In the genomic region with DNA sequence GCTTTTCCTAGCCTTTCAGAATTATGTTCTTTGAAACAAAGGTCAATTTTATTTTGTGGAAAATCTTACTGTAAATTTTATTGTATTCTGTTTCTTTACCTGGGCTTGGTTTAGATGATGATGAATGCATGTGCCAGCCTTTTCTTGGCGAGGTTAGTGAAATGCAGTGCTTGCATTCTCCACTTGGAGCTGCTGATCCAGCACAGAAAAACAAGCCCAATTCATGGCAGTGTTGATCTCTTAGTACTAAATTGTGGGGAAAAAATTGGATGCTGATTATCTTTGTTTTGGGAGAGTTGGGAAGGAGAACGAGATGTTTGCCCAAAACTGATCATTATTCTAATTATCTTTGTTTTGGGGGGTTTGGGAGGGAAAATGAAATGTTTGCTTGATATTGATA, we compare ENCODE assay signal across 8 cellular contexts. TPM values are rescaled to one million over a fixed set of nuclear protein-coding genes. Genes with fewer than 3 reads are reported as not detected.
DNase-seq lines count a peak whose midpoint lies in the region; ATAC-seq, FAIRE-seq and TF ChIP-seq lines count a peak whose summit lies in the region.

No MANE protein-coding gene starts in this region.

- H4K20me1 ChIP-seq in keratinocyte (ENCODE audit: control insufficient read depth, extremely low read depth, insufficient read depth, low read length) = no peaks in the 10 kb centered on the region

- no peak for TF ChIP-seq POLR2A in A549 (IDR thresholded peaks at IDR 0.05; ENCODE audit: low read length)

- no peaks in the 10 kb centered on the region for H3K36me3 ChIP-seq in keratinocyte (ENCODE audit: control insufficient read depth in 2 of 2, extremely low read depth in 1 of 2, insufficient read depth in 2 of 2, low read length in 2 of 2)

- H3K4me1 ChIP-seq in A549 (peaks cover 12% of the 10 kb centered on the region; the same call in 1 of the 3 replicates), keratinocyte (ENCODE audit: control insufficient read depth, extremely low read depth, insufficient read depth, low read length) (peaks cover 10% of the 10 kb centered on the region)

- TF ChIP-seq EP300 in A549 (IDR thresholded peaks at IDR 0.05) = no peak

- H3K9me3 ChIP-seq in A549 (no peaks in the 10 kb centered on the region), keratinocyte (ENCODE audit: control insufficient read depth, low read depth, low read length) (no peaks in the 10 kb centered on the region)

- POLR2A ChIA-PET in A549 (lab: Yijun Ruan, JAX) = no interaction called here

- ATAC-seq in A549 = peak in 1 of 2 experiments; percentile 28; a peak in 1 of 6 replicates
- ATAC-seq in HG03439 (IDR thresholded peaks at IDR 0.05; ENCODE audit: unreplicated experiment) = no peak

- no peak overlapping the region for H2AFZ ChIP-seq in keratinocyte (ENCODE audit: control insufficient read depth, low read length)

- H3K9me1 ChIP-seq in keratinocyte (ENCODE audit: control insufficient read depth, extremely low read depth, insufficient read depth, low read length) = no peaks in the 10 kb centered on the region

- DNase-seq in A549 (ENCODE audit: low read depth in 1 of 2, low spot score in 1 of 2) (peak; percentile 66 to 75), keratinocyte (ENCODE audit: low read depth, low spot score) (no peak), NCI-H510A (lab: John Stamatoyannopoulos, UW) (no peak), COLO668 (lab: John Stamatoyannopoulos, UW; ENCODE audit: unreplicated experiment) (no peak)
- no peak for DNase-seq in NK-92 treated with Interleukin-12 subunit alpha and Interleukin-12 subunit beta, amount 100 ng/mL, for 24 hours (lab: John Stamatoyannopoulos, UW)

- TF ChIP-seq RAD21 in A549 (conservative IDR thresholded peaks at IDR 0.05 in 1 of 2, IDR thresholded peaks at IDR 0.05 in 1 of 2) = peak; percentile 57 to 64

- no peaks in the 10 kb centered on the region for H3K27me3 ChIP-seq in keratinocyte (ENCODE audit: control insufficient read depth, extremely low read depth, insufficient read depth, low read length)

- FAIRE-seq in A549 (lab: Jason Lieb, UNC) (no peak), keratinocyte (lab: Jason Lieb, UNC) (peak; percentile 51)

- H3K27ac ChIP-seq in A549 = no peak overlapping the region
- H3K27ac ChIP-seq in keratinocyte (ENCODE audit: control insufficient read depth, insufficient read depth, low read length) = no peak overlapping the region

- no peak overlapping the region for H3K4me3 ChIP-seq in A549
- H3K4me3 ChIP-seq in GM12875 (ENCODE audit: low read depth, low read length) = no peak overlapping the region
- H3K4me3 ChIP-seq in WI38 (ENCODE audit: low read depth, low read length) = no peak overlapping the region
- H3K4me3 ChIP-seq in keratinocyte (ENCODE audit: control insufficient read depth in 2 of 3, extremely low read depth in 1 of 3, insufficient read depth in 2 of 3, low read depth in 1 of 3, low read length in 3 of 3) = no peak overlapping the region

- no peak overlapping the region for H3K9ac ChIP-seq in keratinocyte (ENCODE audit: control insufficient read depth, extremely low read depth, insufficient read depth, low read length)

- H3K4me2 ChIP-seq in A549 (0 out of 3 replicates have a peak overlapping the region, but pooled peaks have one; percentile 13), keratinocyte (ENCODE audit: control insufficient read depth, extremely low read depth, insufficient read depth, low read depth, low read length) (no peak overlapping the region)

- WGBS in A549 (ENCODE audit: missing lambda C conversion rate) = 41% methylated on average over 2 of the region's 2 CpGs

- dilution Hi-C loops in keratinocyte (cut with MboI; ENCODE audit: extremely low pct_ligation_motif_present, low sequenced_read_pairs) = no loop called here

- TF ChIP-seq CTCF in A549 (IDR thresholded peaks at IDR 0.05) (peak; percentile 38), GM12875 (IDR thresholded peaks at IDR 0.05; ENCODE audit: borderline replicate concordance, insufficient read depth, low read depth, low read length) (peak; percentile 32; the same call in 1 of the 2 replicates), WI38 (IDR thresholded peaks at IDR 0.05; ENCODE audit: low read depth, low read length) (peak; percentile 39), keratinocyte (optimal IDR thresholded peaks at IDR 0.05 in 1 of 3, IDR thresholded peaks at IDR 0.05 in 1 of 3, conservative IDR thresholded peaks at IDR 0.05 in 1 of 3; ENCODE audit: extremely low read depth in 1 of 3, insufficient read depth in 2 of 3, low read length in 3 of 3) (peak; percentile 49 to 67 (median 53))

- CTCF ChIA-PET in A549 (lab: Yijun Ruan, JAX) = interaction anchor here (1.0 to 2.9 kb wide), 6 partner anchors 11 to 82 kb away, joined by 3 to 12 read pairs (median 3); no protein-coding TSS in a partner anchor

- H3K79me2 ChIP-seq in keratinocyte (ENCODE audit: control insufficient read depth, insufficient read depth, low read length) = peaks cover 17% of the 10 kb centered on the region

TF ChIP-seq in A549, 52 proteins besides CTCF, POLR2A, EP300 and RAD21:
- TF ChIP-seq, protein P1, sequence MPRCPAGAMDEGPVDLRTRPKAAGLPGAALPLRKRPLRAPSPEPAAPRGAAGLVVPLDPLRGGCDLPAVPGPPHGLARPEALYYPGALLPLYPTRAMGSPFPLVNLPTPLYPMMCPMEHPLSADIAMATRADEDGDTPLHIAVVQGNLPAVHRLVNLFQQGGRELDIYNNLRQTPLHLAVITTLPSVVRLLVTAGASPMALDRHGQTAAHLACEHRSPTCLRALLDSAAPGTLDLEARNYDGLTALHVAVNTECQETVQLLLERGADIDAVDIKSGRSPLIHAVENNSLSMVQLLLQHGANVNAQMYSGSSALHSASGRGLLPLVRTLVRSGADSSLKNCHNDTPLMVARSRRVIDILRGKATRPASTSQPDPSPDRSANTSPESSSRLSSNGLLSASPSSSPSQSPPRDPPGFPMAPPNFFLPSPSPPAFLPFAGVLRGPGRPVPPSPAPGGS (IDR thresholded peaks at IDR 0.05) = no peak
- TF ChIP-seq KDM1A (IDR thresholded peaks at IDR 0.05; ENCODE audit: low read depth) = no peak
- TF ChIP-seq KDM5A (IDR thresholded peaks at IDR 0.05) = no peak
- TF ChIP-seq SMC3 (IDR thresholded peaks at IDR 0.05) = peak; percentile 38; the same call in 1 of the 3 replicates
- no peak for TF ChIP-seq FOXS1 (CRISPR knock-in tag; IDR thresholded peaks at IDR 0.05)
- TF ChIP-seq RCOR1 (IDR thresholded peaks at IDR 0.05; ENCODE audit: low read depth, low read length) = no peak
- peak; percentile 67 for TF ChIP-seq MAFK (IDR thresholded peaks at IDR 0.05; ENCODE audit: partially characterized antibody)
- TF ChIP-seq CBX8 (IDR thresholded peaks at IDR 0.05) = no peak
- no peak for TF ChIP-seq NPAS2 (CRISPR knock-in tag; IDR thresholded peaks at IDR 0.05; ENCODE audit: borderline replicate concordance)
- no peak for TF ChIP-seq ZNF302 (CRISPR knock-in tag; IDR thresholded peaks at IDR 0.05)
- TF ChIP-seq, protein P2, sequence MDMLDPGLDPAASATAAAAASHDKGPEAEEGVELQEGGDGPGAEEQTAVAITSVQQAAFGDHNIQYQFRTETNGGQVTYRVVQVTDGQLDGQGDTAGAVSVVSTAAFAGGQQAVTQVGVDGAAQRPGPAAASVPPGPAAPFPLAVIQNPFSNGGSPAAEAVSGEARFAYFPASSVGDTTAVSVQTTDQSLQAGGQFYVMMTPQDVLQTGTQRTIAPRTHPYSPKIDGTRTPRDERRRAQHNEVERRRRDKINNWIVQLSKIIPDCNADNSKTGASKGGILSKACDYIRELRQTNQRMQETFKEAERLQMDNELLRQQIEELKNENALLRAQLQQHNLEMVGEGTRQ (IDR thresholded peaks at IDR 0.05) = no peak
- TF ChIP-seq NFE2L2 (conservative IDR thresholded peaks at IDR 0.05; ENCODE audit: low read length) = no peak

RNA-seq across cellular contexts. Expression of a gene that starts 3.7 kb away (rescaled TPM):
- polyA plus RNA-seq in A549 (2011; rRNA removed) (7.3 and 12.4 TPM in 2 replicates), A549 (2017; fragmentation: RNase III; extraction: RNeasy Plus Mini Kit Qiagen cat#74134 plus additional on column Dnase treatment) (11.9 to 12.8 TPM (median 12.0 TPM) in 3 replicates), keratinocyte (4.5 to 7.7 TPM (median 6.8 TPM) in 3 replicates)
- 7.4 and 7.6 TPM in 2 replicates for polyA plus RNA-seq in A549 (2012; cell fraction: cytosol; rRNA removed)
- polyA plus RNA-seq in A549 (2012; cell fraction: nucleus; rRNA removed) = 3.3 and 5.9 TPM in 2 replicates
- 2.7 and 3.8 TPM in 2 replicates for polyA minus RNA-seq in A549 (2011; rRNA and poly(A)+ RNA removed)
- 10.8 TPM for polyA plus RNA-seq in keratinocyte (2011; ENCODE audit: low read depth)
- 6.6 and 8.4 TPM in 2 replicates for polyA plus RNA-seq in keratinocyte (2011; cell fraction: cytosol; rRNA removed)
- 6.3 and 8.0 TPM in 2 replicates for polyA plus RNA-seq in keratinocyte (2011; cell fraction: nucleus; rRNA removed)
- polyA plus RNA-seq in keratinocyte (2012; ENCODE audit: low replicate concordance) = 8.4 and 9.3 TPM in 2 replicates
- polyA minus RNA-seq in keratinocyte = 1.0 to 3.3 TPM (median 2.6 TPM) in 3 replicates
- 4.6 TPM for polyA minus RNA-seq in keratinocyte (2011; cell fraction: cytosol; rRNA and poly(A)+ RNA removed)
- 1.4 and 1.9 TPM in 2 replicates for polyA minus RNA-seq in keratinocyte (2011; cell fraction: nucleus; rRNA and poly(A)+ RNA removed)

RNA-seq across cellular contexts. Expression of a gene that starts 35.5 kb away (rescaled TPM):
- 3.8 and 4.8 TPM in 2 replicates for polyA plus RNA-seq in A549 (2011; rRNA removed)
- 3.3 and 4.2 TPM in 2 replicates for polyA plus RNA-seq in A549 (2012; cell fraction: cytosol; rRNA removed)
- polyA plus RNA-seq in A549 (2012; cell fraction: nucleus; rRNA removed) = 5.3 and 5.4 TPM in 2 replicates
- 8.2 to 8.3 TPM (median 8.3 TPM) in 3 replicates for polyA plus RNA-seq in A549 (2017; fragmentation: RNase III; extraction: RNeasy Plus Mini Kit Qiagen cat#74134 plus additional on column Dnase treatment)
- 3.2 and 3.6 TPM in 2 replicates for polyA minus RNA-seq in A549 (2011; rRNA and poly(A)+ RNA removed)
- 0.35 to 2.2 TPM (median 2.0 TPM) in 3 replicates for polyA plus RNA-seq in keratinocyte
- polyA plus RNA-seq in keratinocyte (2011; ENCODE audit: low read depth) = 0.27 TPM
- 0.32 and 0.60 TPM in 2 replicates for polyA plus RNA-seq in keratinocyte (2011; cell fraction: cytosol; rRNA removed)
- polyA plus RNA-seq in keratinocyte (2011; cell fraction: nucleus; rRNA removed) = 0.28 and 0.52 TPM in 2 replicates
- 0.23 and 2.7 TPM in 2 replicates for polyA plus RNA-seq in keratinocyte (2012; ENCODE audit: low replicate concordance)
- 0.16 to 1.7 TPM (median 1.5 TPM) in 3 replicates for polyA minus RNA-seq in keratinocyte
- 1.5 TPM for polyA minus RNA-seq in keratinocyte (2011; cell fraction: cytosol; rRNA and poly(A)+ RNA removed)
- polyA minus RNA-seq in keratinocyte (2011; cell fraction: nucleus; rRNA and poly(A)+ RNA removed) = 0.21 and 1.2 TPM in 2 replicates

Comparison
In these comparisons a context has a peak if more than half of its experiments do, and no peak if none do; other contexts are left out.
1. DNase-seq: peak in A549 (2 of 2); none in keratinocyte (single experiment), NK-92 treated with Interleukin-12 subunit alpha and Interleukin-12 subunit beta, amount 100 ng/mL, for 24 hours (single experiment), NCI-H510A (single experiment) and COLO668 (single experiment).
2. Peak in every context shown above with its lines, with median percentiles within 50 percentile points of each other: CTCF ChIP-seq.